Comparison of ENCODE assay signal across 11 cellular contexts in the genomic region with DNA sequence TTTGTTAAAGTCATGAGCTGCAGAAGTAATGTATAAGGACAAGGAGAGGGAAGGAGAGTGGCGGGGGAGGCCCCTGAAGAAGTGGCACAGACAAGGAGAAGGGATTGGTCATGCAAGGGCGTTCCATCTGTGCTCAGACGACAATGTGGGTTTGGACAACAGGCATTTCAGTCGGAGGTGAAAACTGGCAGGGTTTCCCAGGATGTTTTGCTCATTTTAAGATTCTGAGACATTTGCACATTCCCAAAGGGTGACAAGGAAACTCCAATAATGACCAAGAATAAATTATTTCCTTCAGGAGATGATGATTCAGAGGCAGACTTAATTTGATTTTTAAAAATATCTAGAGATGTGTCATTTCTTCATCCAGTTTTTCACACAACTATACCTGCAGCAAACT.
DNase-seq lines count a peak whose midpoint lies in the region; ATAC-seq, FAIRE-seq and TF ChIP-seq lines count a peak whose summit lies in the region.
"Had no signal": no experiment of that assay in that cellular context is flagged by ENCODE, and none has a peak within 500 bp of the region (broad histone marks: within the 10 kb centered on the region; RNA-seq: fewer than 3 reads in every experiment).

No MANE protein-coding gene starts in this region.

- CTCF ChIA-PET in AG04449 (lab: Yijun Ruan, JAX): no interaction called here

- H3K4me1 ChIP-seq in GM23248 (ENCODE audit: insufficient read depth) (peaks cover 67% of the 10 kb centered on the region), astrocyte (ENCODE audit: insufficient read depth, low read length) (peaks cover 24% of the 10 kb centered on the region), ascending aorta (no peaks in the 10 kb centered on the region)

- peaks cover 67% of the 10 kb centered on the region for H3F3A ChIP-seq in GM23248 (ENCODE audit: insufficient read depth)

- TF ChIP-seq CTCF in AG04449 (IDR thresholded peaks at IDR 0.05; ENCODE audit: insufficient read depth, low read length, missing control alignments) (no peak), astrocyte (IDR thresholded peaks at IDR 0.05; ENCODE audit: insufficient read depth, low read depth, low read length) (no peak), ascending aorta (IDR thresholded peaks at IDR 0.05) (no peak), osteocyte (IDR thresholded peaks at IDR 0.05) (no peak)

- H3K4me1 Mint-ChIP-seq in astrocyte (ENCODE audit: low read depth, unreplicated experiment) (peaks cover 31% of the 10 kb centered on the region), osteocyte (ENCODE audit: unreplicated experiment) (no peaks in the 10 kb centered on the region)

- H3K4me2 ChIP-seq in GM23248 (ENCODE audit: unreplicated experiment): peak overlapping the region; percentile 42
- peak overlapping the region; percentile 47 for H3K4me2 ChIP-seq in astrocyte (ENCODE audit: low read length)

- H3K4me3 ChIP-seq in AG04449 (ENCODE audit: low read depth, low read length) (no peak overlapping the region), GM23248 (no peak overlapping the region), astrocyte (ENCODE audit: insufficient read depth, low read depth, low read length) (no peak overlapping the region), ascending aorta (no peak overlapping the region)

- H3K4me3 Mint-ChIP-seq in astrocyte (ENCODE audit: unreplicated experiment) (no peak overlapping the region), osteocyte (ENCODE audit: unreplicated experiment) (no peak overlapping the region)

- WGBS in GM23248 (ENCODE audit: low coverage in 1 of 2, low lambda C conversion rate in 2 of 2, missing lambda C conversion rate in 2 of 2), 2 experiments: 6 to 14% methylated on average over 4 of the region's 4 CpGs

- FAIRE-seq in astrocyte (lab: Jason Lieb, UNC): peak; percentile 88
- FAIRE-seq in islet of Langerhans (lab: Jason Lieb, UNC): peak; percentile 5
- FAIRE-seq: endometrium had no signal

- H3K79me2 ChIP-seq in GM23248 (ENCODE audit: insufficient read depth) (peaks cover 29% of the 10 kb centered on the region), astrocyte (ENCODE audit: insufficient read depth, low read length) (no peaks in the 10 kb centered on the region)

- H3K27ac Mint-ChIP-seq in astrocyte (ENCODE audit: unreplicated experiment) (peak overlapping the region; percentile 83), osteocyte (ENCODE audit: unreplicated experiment) (no peak overlapping the region)

- H3K36me3 ChIP-seq in GM23248 (ENCODE audit: low read depth) (peaks cover 38% of the 10 kb centered on the region), astrocyte (ENCODE audit: insufficient read depth, low read length) (peaks cover 23% of the 10 kb centered on the region), ascending aorta (peaks cover 27 to 38% of the 10 kb centered on the region in 2 donors)

- POLR2A ChIA-PET in AG04449 (lab: Yijun Ruan, JAX): no interaction called here

- no peak for ATAC-seq in HG03520 (IDR thresholded peaks at IDR 0.05; ENCODE audit: unreplicated experiment)

- H3K27ac ChIP-seq in GM23248 (peak overlapping the region; percentile 79), astrocyte (ENCODE audit: low read depth, low read length) (peak overlapping the region; percentile 69), ascending aorta (no peak overlapping the region)

- intact Hi-C loops in ascending aorta (cut with DNase I): no loop called here

- H3K27me3 Mint-ChIP-seq in astrocyte (ENCODE audit: low read depth, unreplicated experiment) (no peaks in the 10 kb centered on the region), osteocyte (ENCODE audit: unreplicated experiment) (no peaks in the 10 kb centered on the region)

- DNase-seq in AG04449 (ENCODE audit: low read depth, low spot score): peak; percentile 21
- DNase-seq in GM23248: peak; percentile 89
- DNase-seq in astrocyte (ENCODE audit: low read depth): peak; percentile 87
- DNase-seq in ascending aorta (ENCODE audit: low spot score in 2 of 2): no peak
- no peak for DNase-seq in NCI-H1105 treated with DMSO at 0.1 percent for 48 hours (lab: John Stamatoyannopoulos, UW)
- DNase-seq in osteocyte (ENCODE audit: extremely low spot score, unreplicated experiment): no peak
- DNase-seq: GF-D8; stimulated activated CD4-positive, alpha-beta T cell treated with anti-CD3 and anti-CD28 coated beads, Interleukin-1b, Interleukin-23, amount 100 ng/mL, for 48 hours had no signal

- H2AFZ ChIP-seq in GM23248 (no peak overlapping the region), astrocyte (ENCODE audit: low read depth, low read length) (no peak overlapping the region)

- H3K36me3 Mint-ChIP-seq in astrocyte (ENCODE audit: low read depth, unreplicated experiment) (peaks cover 25% of the 10 kb centered on the region), osteocyte (ENCODE audit: unreplicated experiment) (peaks cover 64% of the 10 kb centered on the region)

- H3K9me3 ChIP-seq in GM23248 (ENCODE audit: low read depth) (no peaks in the 10 kb centered on the region), astrocyte (ENCODE audit: insufficient read depth, low read depth, low read length) (no peaks in the 10 kb centered on the region), ascending aorta (no peaks in the 10 kb centered on the region)

- in situ Hi-C loops in GM23248 (cut with MboI): no loop called here

- peak overlapping the region; percentile 36; the same call in 1 of the 2 replicates for H3K9ac ChIP-seq in GM23248
- H3K9ac ChIP-seq in astrocyte (ENCODE audit: low read length): peak overlapping the region; percentile 52

- H3K9me3 Mint-ChIP-seq in astrocyte (ENCODE audit: unreplicated experiment) (no peaks in the 10 kb centered on the region), osteocyte (ENCODE audit: unreplicated experiment) (no peaks in the 10 kb centered on the region)

- no peaks in the 10 kb centered on the region for H3K27me3 ChIP-seq in GM23248 (replicated peaks; ENCODE audit: insufficient read depth)
- no peaks in the 10 kb centered on the region for H3K27me3 ChIP-seq in astrocyte (ENCODE audit: insufficient read depth, low read length)
- no peaks in the 10 kb centered on the region for H3K27me3 ChIP-seq in ascending aorta

- no peaks in the 10 kb centered on the region for H4K20me1 ChIP-seq in GM23248 (ENCODE audit: insufficient read depth)
- no peaks in the 10 kb centered on the region for H4K20me1 ChIP-seq in astrocyte (ENCODE audit: insufficient read depth, low read length)

- no peaks in the 10 kb centered on the region for H3K9me2 ChIP-seq in GM23248 (ENCODE audit: insufficient read depth)

Comparison
In these comparisons a context has a peak if more than half of its experiments do, and no peak if none do; other contexts are left out.
1. DNase-seq: peak in AG04449 (single experiment), GM23248 (single experiment) and astrocyte (single experiment); none in ascending aorta (0 of 2), NCI-H1105 treated with DMSO at 0.1 percent for 48 hours (single experiment) and osteocyte (single experiment).
2. H3K27ac ChIP-seq: peak in GM23248 (single experiment) and astrocyte (single experiment); none in ascending aorta (0 of 2).